Comparison of ENCODE assay signal across 17 cellular contexts in genomic region chr11:5339771-5340322, GRCh38. TPM values are rescaled to one million over a fixed set of nuclear protein-coding genes. Genes with fewer than 3 reads are reported as not detected.
DNase-seq lines count a peak whose midpoint lies in the region; ATAC-seq, FAIRE-seq and TF ChIP-seq lines count a peak whose summit lies in the region.
"Had no signal": no experiment of that assay in that cellular context is flagged by ENCODE, and none has a peak within 500 bp of the region (broad histone marks: within the 10 kb centered on the region; RNA-seq: fewer than 3 reads in every experiment).

No MANE protein-coding gene starts in this region.

- BruUV-seq in endothelial cell of umbilical vein (replicated peaks; lab: Mats Ljungman, UMichigan) = no TSS peak

- H3K9me3 ChIP-seq in endothelial cell of umbilical vein (replicated peaks; ENCODE audit: control insufficient read depth, insufficient read depth, low read length) = no peaks in the 10 kb centered on the region
- H3K9me3 ChIP-seq: thoracic aorta had no signal

- TF ChIP-seq POLR2A in endothelial cell of umbilical vein (IDR thresholded peaks at IDR 0.05; ENCODE audit: low read depth, low read length) (no peak), GM12892 (IDR thresholded peaks at IDR 0.05; ENCODE audit: low read depth, low read length) (no peak)

- H2AFZ ChIP-seq in endothelial cell of umbilical vein (ENCODE audit: low read depth, low read length) = no peak overlapping the region

- dilution Hi-C loops in endothelial cell of umbilical vein (cut with MboI; ENCODE audit: extremely low pct_ligation_motif_present, low sequenced_read_pairs) = no loop called here

- peak; percentile 26 for DNase-seq in endothelial cell of umbilical vein (ENCODE audit: low read depth, low spot score)
- no peak for DNase-seq in GM12892 (ENCODE audit: insufficient read length)
- no peak for DNase-seq in HuH-7.5 (ENCODE audit: low spot score)
- DNase-seq: activated CD8-positive, alpha-beta memory T cell treated with anti-CD3 and anti-CD28 coated beads, Interleukin-2, amount 50 U/mL, for 48 hours; activated naive CD8-positive, alpha-beta T cell treated with anti-CD3 and anti-CD28 coated beads, Interleukin-2, amount 10 ng/mL, durations not matched to agents 7 days and 5 days; CD8-positive, alpha-beta memory T cell; GF-D8; left cardiac atrium; NCI-H2171; stimulated activated CD4-positive, alpha-beta T cell treated with anti-CD3 and anti-CD28 coated beads, Interleukin-15, amount 100 ng/mL, for 24 hours had no signal

- no peaks in the 10 kb centered on the region for H3K27me3 ChIP-seq in endothelial cell of umbilical vein (ENCODE audit: control insufficient read depth in 2 of 2, insufficient read depth in 2 of 2, low read length in 2 of 2)

- no peak for TF ChIP-seq CTCF in endothelial cell of umbilical vein (IDR thresholded peaks at IDR 0.05; ENCODE audit: extremely low read depth in 1 of 2, insufficient read depth in 1 of 2, low read depth in 1 of 2, low read length in 2 of 2)

- FAIRE-seq in endothelial cell of umbilical vein (lab: Jason Lieb, UNC) (no peak), GM12892 (lab: Jason Lieb, UNC) (no peak)

- no peaks in the 10 kb centered on the region for H3K36me3 ChIP-seq in endothelial cell of umbilical vein (ENCODE audit: control insufficient read depth in 2 of 2, extremely low read depth in 1 of 2, insufficient read depth in 2 of 2, low read length in 2 of 2)
- H3K36me3 ChIP-seq: thoracic aorta had no signal

- no peaks in the 10 kb centered on the region for H3K79me2 ChIP-seq in endothelial cell of umbilical vein (ENCODE audit: control insufficient read depth, insufficient read depth, low read length)

- no peaks in the 10 kb centered on the region for H4K20me1 ChIP-seq in endothelial cell of umbilical vein (replicated peaks; ENCODE audit: control insufficient read depth, extremely low read depth, insufficient read depth, low read length)

- no peak overlapping the region for H3K4me2 ChIP-seq in endothelial cell of umbilical vein (ENCODE audit: insufficient read depth, low read length)

- no peak overlapping the region for H3K27ac ChIP-seq in endothelial cell of umbilical vein (ENCODE audit: insufficient read depth, low read depth, low read length)
- H3K27ac ChIP-seq: thoracic aorta had no signal

- no peaks in the 10 kb centered on the region for H3K4me1 ChIP-seq in endothelial cell of umbilical vein (ENCODE audit: control insufficient read depth, extremely low read depth, insufficient read depth, low read length)

- ATAC-seq in GM19324 (IDR thresholded peaks at IDR 0.05; ENCODE audit: low FRiP score, unreplicated experiment) (peak; percentile 64), GM21825 (IDR thresholded peaks at IDR 0.05; ENCODE audit: unreplicated experiment) (peak; percentile 79), HG03139 (IDR thresholded peaks at IDR 0.05; ENCODE audit: unreplicated experiment) (peak; percentile 72), GM18868 (IDR thresholded peaks at IDR 0.05; ENCODE audit: unreplicated experiment) (no peak)
- ATAC-seq: left cardiac atrium had no signal

- intact Hi-C loops in endothelial cell of umbilical vein (cut with micrococcal nuclease) = no loop called here

- no peak overlapping the region for H3K9ac ChIP-seq in endothelial cell of umbilical vein (replicated peaks; ENCODE audit: extremely low read depth, insufficient read depth, low read length)

- CTCF ChIA-PET in endothelial cell of umbilical vein (lab: Charles Lee) = no interaction called here

- no peaks in the 10 kb centered on the region for H3K9me1 ChIP-seq in endothelial cell of umbilical vein (replicated peaks; ENCODE audit: control insufficient read depth, extremely low read depth, insufficient read depth, low read length)

- H3K4me3 ChIP-seq in endothelial cell of umbilical vein (replicated peaks in 1 of 3; ENCODE audit: insufficient read depth in 1 of 3, low read depth in 1 of 3, low read length in 3 of 3) = no peak overlapping the region
- H3K4me3 ChIP-seq: thoracic aorta had no signal

- POLR2A ChIA-PET in endothelial cell of umbilical vein (lab: Charles Lee) = no interaction called here

TF ChIP-seq in endothelial cell of umbilical vein, 7 proteins besides CTCF, POLR2A, EP300 and RAD21:
- no peak for TF ChIP-seq EZH2 (IDR thresholded peaks at IDR 0.05; ENCODE audit: borderline replicate concordance, low read depth, low read length, severe bottlenecking)

RNA-seq across cellular contexts. Expression of gene OR51B5, which starts 3.5 kb away (rescaled TPM):
- total RNA-seq in endothelial cell of umbilical vein = not detected in 2 replicates
- 0.07 TPM in 1 of 2 replicates, not detected in the other for polyA plus RNA-seq in endothelial cell of umbilical vein
- polyA plus RNA-seq in endothelial cell of umbilical vein (2011; cell fraction: cytosol; rRNA removed) = 0.06 TPM in 1 of 2 replicates, not detected in the other
- polyA plus RNA-seq in endothelial cell of umbilical vein (2011; cell fraction: nucleus; rRNA removed) = 0.21 and 0.27 TPM in 2 replicates
- polyA plus RNA-seq in endothelial cell of umbilical vein (2012) = not detected in 2 replicates
- 2.7 and 3.1 TPM in 2 replicates for polyA minus RNA-seq in endothelial cell of umbilical vein
- not detected for polyA minus RNA-seq in endothelial cell of umbilical vein (2011; cell fraction: cytosol; rRNA and poly(A)+ RNA removed)
- 0.63 and 0.72 TPM in 2 replicates for polyA minus RNA-seq in endothelial cell of umbilical vein (2011; cell fraction: nucleus; rRNA and poly(A)+ RNA removed)
- polyA plus RNA-seq in GM12892 (2012; ENCODE audit: missing spikeins) = 0.25 TPM
- total RNA-seq: activated naive CD8-positive, alpha-beta T cell treated with anti-CD3 and anti-CD28 coated beads, Interleukin-2, amount 10 ng/mL, durations not matched to agents 7 days and 5 days; CD8-positive, alpha-beta memory T cell; left cardiac atrium; M059J had no signal
- polyA plus RNA-seq: CD8-positive, alpha-beta memory T cell had no signal

RNA-seq across cellular contexts. Expression of gene OR51B6, which starts 11.5 kb away (rescaled TPM):
- not detected in 2 replicates for total RNA-seq in endothelial cell of umbilical vein
- polyA plus RNA-seq in endothelial cell of umbilical vein = not detected in 2 replicates
- polyA plus RNA-seq in endothelial cell of umbilical vein (2011; cell fraction: cytosol; rRNA removed) = not detected in 2 replicates
- polyA plus RNA-seq in endothelial cell of umbilical vein (2011; cell fraction: nucleus; rRNA removed) = not detected in 2 replicates
- polyA plus RNA-seq in endothelial cell of umbilical vein (2012) = not detected in 2 replicates
- not detected in 2 replicates for polyA minus RNA-seq in endothelial cell of umbilical vein
- not detected for polyA minus RNA-seq in endothelial cell of umbilical vein (2011; cell fraction: cytosol; rRNA and poly(A)+ RNA removed)
- not detected in 2 replicates for polyA minus RNA-seq in endothelial cell of umbilical vein (2011; cell fraction: nucleus; rRNA and poly(A)+ RNA removed)
- polyA plus RNA-seq in GM12892 (2012; ENCODE audit: missing spikeins) = not detected
- total RNA-seq: activated naive CD8-positive, alpha-beta T cell treated with anti-CD3 and anti-CD28 coated beads, Interleukin-2, amount 10 ng/mL, durations not matched to agents 7 days and 5 days; CD8-positive, alpha-beta memory T cell; left cardiac atrium; M059J; progenitor cell of endocrine pancreas; thoracic aorta had no signal
- polyA plus RNA-seq: CD8-positive, alpha-beta memory T cell had no signal

RNA-seq across cellular contexts. Expression of gene OR51B2, which starts 15.8 kb away (rescaled TPM):
- total RNA-seq in endothelial cell of umbilical vein = not detected in 2 replicates
- not detected in 2 replicates for polyA plus RNA-seq in endothelial cell of umbilical vein
- polyA plus RNA-seq in endothelial cell of umbilical vein (2011; cell fraction: cytosol; rRNA removed) = not detected in 2 replicates
- not detected in 2 replicates for polyA plus RNA-seq in endothelial cell of umbilical vein (2011; cell fraction: nucleus; rRNA removed)
- polyA plus RNA-seq in endothelial cell of umbilical vein (2012) = not detected in 2 replicates
- polyA minus RNA-seq in endothelial cell of umbilical vein = 0.36 TPM in 1 of 2 replicates, not detected in the other
- polyA minus RNA-seq in endothelial cell of umbilical vein (2011; cell fraction: cytosol; rRNA and poly(A)+ RNA removed) = not detected
- 0.48 and 1.2 TPM in 2 replicates for polyA minus RNA-seq in endothelial cell of umbilical vein (2011; cell fraction: nucleus; rRNA and poly(A)+ RNA removed)
- not detected for polyA plus RNA-seq in GM12892 (2012; ENCODE audit: missing spikeins)
- total RNA-seq: activated naive CD8-positive, alpha-beta T cell treated with anti-CD3 and anti-CD28 coated beads, Interleukin-2, amount 10 ng/mL, durations not matched to agents 7 days and 5 days; CD8-positive, alpha-beta memory T cell; left cardiac atrium; M059J; progenitor cell of endocrine pancreas; thoracic aorta had no signal
- polyA plus RNA-seq: CD8-positive, alpha-beta memory T cell had no signal

RNA-seq across cellular contexts. Expression of gene OR51B4, which starts 38.1 kb away (rescaled TPM):
- total RNA-seq in endothelial cell of umbilical vein = not detected in 2 replicates
- polyA plus RNA-seq in endothelial cell of umbilical vein = 0.08 TPM in 1 of 2 replicates, not detected in the other
- polyA plus RNA-seq in endothelial cell of umbilical vein (2011; cell fraction: cytosol; rRNA removed) = not detected in 2 replicates
- polyA plus RNA-seq in endothelial cell of umbilical vein (2011; cell fraction: nucleus; rRNA removed) = 0.21 TPM in 1 of 2 replicates, not detected in the other
- polyA plus RNA-seq in endothelial cell of umbilical vein (2012) = not detected in 2 replicates
- polyA minus RNA-seq in endothelial cell of umbilical vein = 0.85 and 3.4 TPM in 2 replicates
- polyA minus RNA-seq in endothelial cell of umbilical vein (2011; cell fraction: cytosol; rRNA and poly(A)+ RNA removed) = not detected
- 0.48 TPM in 1 of 2 replicates, not detected in the other for polyA minus RNA-seq in endothelial cell of umbilical vein (2011; cell fraction: nucleus; rRNA and poly(A)+ RNA removed)
- polyA plus RNA-seq in GM12892 (2012; ENCODE audit: missing spikeins) = not detected
- total RNA-seq: activated naive CD8-positive, alpha-beta T cell treated with anti-CD3 and anti-CD28 coated beads, Interleukin-2, amount 10 ng/mL, durations not matched to agents 7 days and 5 days; CD8-positive, alpha-beta memory T cell; left cardiac atrium; progenitor cell of endocrine pancreas; thoracic aorta had no signal
- polyA plus RNA-seq: CD8-positive, alpha-beta memory T cell had no signal

RNA-seq across cellular contexts. Expression of gene OR51M1, which starts 43.8 kb away (rescaled TPM):
- total RNA-seq in endothelial cell of umbilical vein = not detected in 2 replicates
- not detected in 2 replicates for polyA plus RNA-seq in endothelial cell of umbilical vein
- polyA plus RNA-seq in endothelial cell of umbilical vein (2011; cell fraction: cytosol; rRNA removed) = not detected in 2 replicates
- polyA plus RNA-seq in endothelial cell of umbilical vein (2011; cell fraction: nucleus; rRNA removed) = not detected in 2 replicates
- polyA plus RNA-seq in endothelial cell of umbilical vein (2012) = not detected in 2 replicates
- not detected in 2 replicates for polyA minus RNA-seq in endothelial cell of umbilical vein
- not detected for polyA minus RNA-seq in endothelial cell of umbilical vein (2011; cell fraction: cytosol; rRNA and poly(A)+ RNA removed)
- not detected in 2 replicates for polyA minus RNA-seq in endothelial cell of umbilical vein (2011; cell fraction: nucleus; rRNA and poly(A)+ RNA removed)
- polyA plus RNA-seq in GM12892 (2012; ENCODE audit: missing spikeins) = not detected
- total RNA-seq: activated naive CD8-positive, alpha-beta T cell treated with anti-CD3 and anti-CD28 coated beads, Interleukin-2, amount 10 ng/mL, durations not matched to agents 7 days and 5 days; CD8-positive, alpha-beta memory T cell; left cardiac atrium; M059J; progenitor cell of endocrine pancreas; thoracic aorta had no signal
- polyA plus RNA-seq: CD8-positive, alpha-beta memory T cell had no signal
